ENCODE assay signal across 28 cellular contexts in the genomic region with DNA sequence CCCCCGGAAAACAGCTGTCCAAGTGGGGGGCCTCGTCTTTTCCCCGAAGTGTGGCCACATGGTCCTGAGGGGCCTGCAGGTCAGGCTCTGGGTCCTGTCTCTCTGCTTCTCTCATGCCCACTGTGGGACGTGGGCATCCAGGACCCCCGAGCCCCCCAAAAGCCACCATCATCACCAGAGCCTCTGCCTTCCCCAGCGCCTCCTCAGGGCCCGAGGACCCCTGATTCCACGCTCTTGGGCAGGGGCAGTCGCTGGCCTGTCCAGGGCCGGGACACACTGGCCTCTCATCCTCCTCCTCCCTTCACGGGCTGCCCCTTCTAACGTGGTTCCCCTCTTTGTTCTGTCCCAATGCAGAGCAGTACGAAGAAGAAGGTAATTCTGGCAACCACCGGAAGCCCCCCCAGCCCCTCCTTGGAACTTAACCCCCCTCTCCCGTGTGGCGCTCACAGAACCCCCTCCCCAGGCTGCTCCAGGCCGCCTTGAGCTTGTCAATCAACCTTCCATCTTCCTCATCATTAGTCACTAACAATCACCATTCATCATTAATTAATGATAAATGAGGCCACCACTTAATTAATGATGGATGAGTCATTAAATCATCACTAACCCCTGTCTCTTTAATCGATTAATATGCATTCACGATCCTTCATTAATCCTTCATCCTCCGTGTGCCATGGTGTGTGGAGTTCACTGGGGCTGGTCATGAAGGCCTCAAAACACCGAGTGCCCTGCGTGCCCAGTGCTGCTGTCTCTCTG. TPM values are rescaled to one million over a fixed set of nuclear protein-coding genes. Genes with fewer than 3 reads are reported as not detected.
A peak's percentile ranks its signal among the peaks of the same experiment; 100 is the strongest.
DNase-seq lines count a peak whose midpoint lies in the region; ATAC-seq and TF ChIP-seq lines count a peak whose summit lies in the region.
"Had no signal": no experiment of that assay in that cellular context is flagged by ENCODE, and none has a peak within 500 bp of the region (broad histone marks: within the 10 kb centered on the region; RNA-seq: fewer than 3 reads in every experiment).

No MANE protein-coding gene starts in this region.

- H4K20me1 ChIP-seq in PC-9 (ENCODE audit: insufficient read depth), result no peaks in the 10 kb centered on the region

- DNase-seq in GM20000 (ENCODE audit: low spot score) (peak; percentile 21), T-helper 17 cell (no peak), mesothelial cell of epicardium (ENCODE audit: low spot score in 2 of 2, unreplicated experiment in 2 of 2) (no peak), spleen (peak; percentile 60), PC-9 (no peak)
- DNase-seq: activated CD4-positive, alpha-beta T cell treated with anti-CD3 and anti-CD28 coated beads for 4 hours; activated naive CD4-positive, alpha-beta T cell treated with Interleukin-2 at 50 U/mL for 16 hours; activated T-cell treated with anti-CD3 and anti-CD28 coated beads, Interleukin-2, amount 50 U/mL, for 4 hours; body of pancreas; DMS79; GDM1; KBM-7; MM.1S; NCI-H1417; NCI-H2081 treated with DMSO at 0.1 percent for 48 hours; NCI-H345; NCI-H748 treated with DMSO at 0.1 percent for 48 hours; nucleus accumbens; SK-N-SH; trophoblast cell had no signal

- H3F3A ChIP-seq in PC-9 (ENCODE audit: insufficient read depth, low read depth), result no peaks in the 10 kb centered on the region

- peaks cover 0 to 9% (median 0%) of the 10 kb centered on the region in 6 donors for H3K4me1 ChIP-seq in spleen
- no peaks in the 10 kb centered on the region for H3K4me1 ChIP-seq in PC-9 (replicated peaks; ENCODE audit: insufficient read depth)
- H3K4me1 ChIP-seq: adrenal gland, body of pancreas had no signal

- no peak overlapping the region for H2AFZ ChIP-seq in PC-9

- H3K4me3 Mint-ChIP-seq in T-helper 17 cell (peak overlapping the region; percentile 55), mesothelial cell of epicardium (no peak overlapping the region)
- H3K4me3 Mint-ChIP-seq: activated T-cell treated with anti-CD3 and anti-CD28 coated beads, Interleukin-2, amount 50 U/mL, for 4 hours had no signal

- H3K9me3 ChIP-seq in T-helper 17 cell (ENCODE audit: control insufficient read depth, low read length, poor library complexity, severe bottlenecking), result no peaks in the 10 kb centered on the region
- no peaks in the 10 kb centered on the region for H3K9me3 ChIP-seq in spleen
- no peaks in the 10 kb centered on the region for H3K9me3 ChIP-seq in PC-9 (ENCODE audit: insufficient read depth, low read depth)
- H3K9me3 ChIP-seq: adrenal gland, body of pancreas, SK-N-SH had no signal

- WGBS in spleen, 5 donors, result 83 to 91% (median 90%) methylated on average over 22 of the region's 22 CpGs

- ATAC-seq in T-helper 17 cell (no peak), GM18517 (IDR thresholded peaks at IDR 0.05; ENCODE audit: unreplicated experiment) (no peak), GM21723 (IDR thresholded peaks at IDR 0.05; ENCODE audit: unreplicated experiment) (no peak)
- ATAC-seq: activated T-cell treated with anti-CD3 and anti-CD28 coated beads, Interleukin-2, amount 50 U/mL, for 4 hours; body of pancreas had no signal

- H3K27me3 Mint-ChIP-seq in T-helper 17 cell (peaks cover 15% of the 10 kb centered on the region), mesothelial cell of epicardium (ENCODE audit: low read depth) (no peaks in the 10 kb centered on the region)

- no peak for TF ChIP-seq POLR2A in spleen (IDR thresholded peaks at IDR 0.05)

- H3K27me3 ChIP-seq in spleen (replicated peaks in 1 of 7) (peaks cover 0 to 50% (median 0%) of the 10 kb centered on the region in 7 donors), PC-9 (ENCODE audit: insufficient read depth, low read depth) (peaks cover 13% of the 10 kb centered on the region; the same call in 1 of the 2 replicates)
- H3K27me3 ChIP-seq: adrenal gland, body of pancreas had no signal

- intact Hi-C loops in spleen (cut with DNase I; ENCODE audit: low total_unique reads), result no loop called here
- intact Hi-C loops in PC-9 (cut with micrococcal nuclease; ENCODE audit: unreplicated experiment), result no loop called here

- POLR2A ChIA-PET in PC-9 (lab: Charles Lee; ENCODE audit: unreplicated experiment), result interaction anchor here (0.6 kb wide), 1 partner anchor 89 kb away, joined by 5 read pairs; no protein-coding TSS in a partner anchor

- H3K27ac Mint-ChIP-seq in T-helper 17 cell, result no peak overlapping the region
- peak overlapping the region; percentile 2 for H3K27ac Mint-ChIP-seq in mesothelial cell of epicardium

- H3K79me2 ChIP-seq in PC-9 (ENCODE audit: low read depth), result no peaks in the 10 kb centered on the region

- peaks cover 8% of the 10 kb centered on the region for H3K36me3 Mint-ChIP-seq in T-helper 17 cell (ENCODE audit: low read depth)
- no peaks in the 10 kb centered on the region for H3K36me3 Mint-ChIP-seq in mesothelial cell of epicardium
- H3K36me3 Mint-ChIP-seq: CD14-positive monocyte had no signal

- H3K9me2 ChIP-seq in PC-9 (ENCODE audit: insufficient read depth), result no peaks in the 10 kb centered on the region
- H3K9me2 ChIP-seq: SK-N-SH had no signal

- no peak for TF ChIP-seq CTCF in GM20000 (IDR thresholded peaks at IDR 0.05; ENCODE audit: extremely low read depth, missing control alignments)
- TF ChIP-seq CTCF in mesothelial cell of epicardium (IDR thresholded peaks at IDR 0.05; ENCODE audit: unreplicated experiment), result no peak
- TF ChIP-seq CTCF in spleen (IDR thresholded peaks at IDR 0.05 in 8 of 11, conservative IDR thresholded peaks at IDR 0.05 in 3 of 11), result no peak
- no peak for TF ChIP-seq CTCF in PC-9 (conservative IDR thresholded peaks at IDR 0.05)

- peaks cover 13% of the 10 kb centered on the region for H3K4me1 Mint-ChIP-seq in T-helper 17 cell
- peaks cover 36% of the 10 kb centered on the region for H3K4me1 Mint-ChIP-seq in mesothelial cell of epicardium

- CTCF ChIA-PET in PC-9 (lab: Charles Lee), result no interaction called here

- H3K9me3 Mint-ChIP-seq in mesothelial cell of epicardium, result no peaks in the 10 kb centered on the region
- H3K9me3 Mint-ChIP-seq: activated T-cell treated with anti-CD3 and anti-CD28 coated beads, Interleukin-2, amount 50 U/mL, for 4 hours had no signal

- BruUV-seq in PC-9 (replicated peaks; lab: Mats Ljungman, UMichigan), result no TSS peak

- H3K4me3 ChIP-seq in spleen, result no peak overlapping the region
- no peak overlapping the region for H3K4me3 ChIP-seq in PC-9
- H3K4me3 ChIP-seq: adrenal gland, body of pancreas had no signal

- H3K27ac ChIP-seq in spleen (no peak overlapping the region), PC-9 (no peak overlapping the region)
- H3K27ac ChIP-seq: body of pancreas had no signal

- H3K4me2 ChIP-seq in PC-9, result no peak overlapping the region
- H3K4me2 ChIP-seq: SK-N-SH had no signal

- H3K36me3 ChIP-seq in spleen (no peaks in the 10 kb centered on the region), PC-9 (ENCODE audit: low read depth) (no peaks in the 10 kb centered on the region)
- H3K36me3 ChIP-seq: adrenal gland had no signal

RNA-seq across cellular contexts. Expression of a gene that starts 3.9 kb away (rescaled TPM):
- total RNA-seq in T-helper 17 cell, result 1 to 10 TPM; 7.4 to 8.9 TPM
- 15.2 to 19.0 TPM (median 18.0 TPM) in 3 replicates for total RNA-seq in mesothelial cell of epicardium
- total RNA-seq in spleen, result 1 to 10 TPM in 5 of 7 donors, under 1 TPM in 1, not detected in 1; 0.97 to 4.9 (median 1.9) TPM
- 1 to 10 TPM in 2 of 3 donors, under 1 TPM in 1; 0.64 to 4.4 (median 3.5) TPM for polyA plus RNA-seq in spleen
- total RNA-seq in PC-9 (2021), result 0.60 TPM in 1 of 2 replicates, not detected in the other
- total RNA-seq: activated T-cell treated with anti-CD3 and anti-CD28 coated beads, Interleukin-2, amount 50 U/mL, for 4 hours; mammary epithelial cell; RPMI7951 had no signal
- polyA plus RNA-seq: CD14-positive monocyte, mammary epithelial cell, SK-N-SH had no signal

RNA-seq across cellular contexts. Expression of a gene that starts 23.8 kb away (rescaled TPM):
- total RNA-seq in T-helper 17 cell, result 10 to 100 TPM; 35.1 to 40.7 TPM
- total RNA-seq in mesothelial cell of epicardium, result 37.7 to 40.3 TPM (median 39.4 TPM) in 3 replicates
- total RNA-seq in spleen, result 10 to 100 TPM; 32.5 to 75.2 (median 44.5) TPM
- 100 to 1,000 TPM in 2 of 3 donors, 10 to 100 TPM in 1; 58.7 to 160 (median 122) TPM for polyA plus RNA-seq in spleen
- 66.4 and 76.3 TPM in 2 replicates for total RNA-seq in PC-9 (2021)

RNA-seq across cellular contexts. Expression of a gene that starts 31.7 kb away (rescaled TPM):
- total RNA-seq in T-helper 17 cell (not detected), mesothelial cell of epicardium (not detected in 3 replicates), spleen (not detected), PC-9 (2021) (not detected in 2 replicates)
- polyA plus RNA-seq in spleen, result under 1 TPM; 0.03 to 0.64 (median 0.20) TPM
- total RNA-seq: body of pancreas; mammary epithelial cell; RPMI7951; subcutaneous adipose tissue; T-helper 2 cell treated with Interferon-gamma antibody and Interleukin-4, amounts not matched to agents 100 ng/mL and 5 ng/mL, for 36 hours had no signal
- polyA plus RNA-seq: CD14-positive monocyte, mammary epithelial cell, SK-N-SH had no signal

Comparison
In these comparisons a context has a peak if more than half of its experiments do, and no peak if none do; other contexts are left out.
1. DNase-seq: peak in GM20000 (single experiment) and spleen (single experiment); none in T-helper 17 cell (0 of 3), mesothelial cell of epicardium (0 of 2) and PC-9 (0 of 2).